Comparison of ENCODE assay signal across 23 cellular contexts in the genomic region with DNA sequence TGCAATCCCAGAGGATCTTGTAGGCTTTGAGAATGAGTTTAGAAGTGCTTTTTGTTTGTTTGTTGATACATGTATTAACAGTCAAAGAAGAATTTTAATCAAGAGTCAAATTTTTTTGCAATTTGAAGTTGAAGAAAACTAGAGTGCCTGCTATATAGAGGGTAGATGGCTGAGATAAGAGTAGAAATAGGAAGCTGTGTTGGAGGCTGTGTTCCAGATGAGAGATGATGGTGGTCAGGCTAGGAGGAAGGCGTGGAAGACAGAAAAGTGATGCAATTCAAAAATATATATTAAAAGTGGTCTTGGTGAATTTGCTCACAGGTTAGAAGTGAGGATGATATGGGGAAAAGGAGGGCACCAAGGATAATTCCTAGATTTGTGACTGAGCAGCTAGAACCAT.
"Had no signal": no experiment of that assay in that cellular context is flagged by ENCODE, and none has a peak within 500 bp of the region (broad histone marks: within the 10 kb centered on the region; RNA-seq: fewer than 3 reads in every experiment).

No MANE protein-coding gene starts in this region.

- H3K27ac ChIP-seq: ascending aorta, cardiac muscle cell, coronary artery, PC-9, RWPE1 had no signal

- ATAC-seq: activated CD8-positive, alpha-beta T cell treated with anti-CD3 and anti-CD28 coated beads for 36 hours had no signal

- H2AFZ ChIP-seq: PC-9 had no signal

- H3K4me1 ChIP-seq: ascending aorta had no signal

- H3K9me3 ChIP-seq: ascending aorta had no signal

- H3K27me3 ChIP-seq: ascending aorta, cardiac muscle cell had no signal

- H3K36me3 ChIP-seq: ascending aorta, cardiac muscle cell had no signal

- H3K4me3 ChIP-seq: ascending aorta, cardiac muscle cell, coronary artery, PC-9 had no signal

- H3K4me2 ChIP-seq: PC-9 had no signal

- DNase-seq: activated CD4-positive, alpha-beta T cell treated with anti-CD3 and anti-CD28 coated beads, Interleukin-2, amount 10 ng/mL, durations not matched to agents 24 days and 14 days; activated CD4-positive, alpha-beta T cell treated with anti-CD3 and anti-CD28 coated beads, Interleukin-2, amount 50 U/mL, for 4 hours; activated CD8-positive, alpha-beta T cell treated with anti-CD3 and anti-CD28 coated beads for 36 hours; activated gamma-delta T cell; activated naive CD4-positive, alpha-beta T cell treated with Interleukin-2 at 50 U/mL for 16 hours; activated naive CD8-positive, alpha-beta T cell treated with anti-CD3 and anti-CD28 coated beads, Interleukin-2, amount 10 ng/mL, durations not matched to agents 7 days and 5 days; activated T-cell treated with anti-CD3 and anti-CD28 coated beads, Interleukin-2, amount 50 U/mL, for 1 hour; amygdala; MV-4-11; NCI-H1092 treated with DMSO at 0.1 percent for 48 hours; NCI-H1417 treated with DMSO at 0.1 percent for 48 hours; NCI-H187 treated with DMSO at 0.1 percent for 48 hours; NCI-H2081 treated with DMSO at 0.1 percent for 48 hours; NCI-H510A; NCI-H526; NCI-H748 treated with DMSO at 0.1 percent for 48 hours; NK-92 treated with Interleukin-12 subunit alpha and Interleukin-12 subunit beta, amount 100 ng/mL, for 24 hours; PC-9; Right ventricle myocardium superior had no signal
